In genomic region chr16:234468-235305, GRCh38 we compare ENCODE assay signal across 1 cellular context.
TF ChIP-seq lines count a peak whose summit lies in the region.

Gene FAM234A (plus strand): TSS chr16:234821. CDS start chr16:254414, 19,593 bp downstream.

TF ChIP-seq in HepG2, 621 proteins besides CTCF, POLR2A, EP300 and RAD21 (continued from another document and continues in another):
- TF ChIP-seq ZBTB46 (CRISPR knock-in tag; IDR thresholded peaks at IDR 0.05; ENCODE audit: borderline replicate concordance) (no peak), ZNF124 (CRISPR knock-in tag; IDR thresholded peaks at IDR 0.05) (peak; percentile 58; the same call in 1 of the 2 replicates), ZNF547 (CRISPR knock-in tag; IDR thresholded peaks at IDR 0.05) (peak; percentile 36; the same call in 1 of the 2 replicates), ZNF800 (CRISPR knock-in tag; IDR thresholded peaks at IDR 0.05) (no peak; the same call in 1 of the 2 replicates), TARDBP (CRISPR knock-in tag; IDR thresholded peaks at IDR 0.05) (peak; percentile 21; the same call in 1 of the 2 replicates), SUZ12 (IDR thresholded peaks at IDR 0.05; ENCODE audit: low read depth, low read length) (no peak), CEBPB (IDR thresholded peaks at IDR 0.05; ENCODE audit: borderline replicate concordance, low read depth, low read length) (peak; percentile 88; the same call in 1 of the 2 replicates), ELF4 (CRISPR knock-in tag; IDR thresholded peaks at IDR 0.05; ENCODE audit: borderline replicate concordance) (no peak), RBAK (CRISPR knock-in tag; IDR thresholded peaks at IDR 0.05) (peak; percentile 31; the same call in 1 of the 2 replicates), PRPF4 (IDR thresholded peaks at IDR 0.05; ENCODE audit: low read depth, low read length, poor library complexity, severe bottlenecking) (no peak), ZNF878 (CRISPR knock-in tag; IDR thresholded peaks at IDR 0.05) (peak; percentile 85; the same call in 1 of the 2 replicates), ZNF234 (CRISPR knock-in tag; conservative IDR thresholded peaks at IDR 0.05) (no peak; the same call in 1 of the 2 replicates), ZNF253 (CRISPR knock-in tag; IDR thresholded peaks at IDR 0.05; ENCODE audit: borderline replicate concordance) (no peak), THAP8 (CRISPR knock-in tag; IDR thresholded peaks at IDR 0.05; ENCODE audit: borderline replicate concordance) (no peak), USF2 (IDR thresholded peaks at IDR 0.05; ENCODE audit: low read depth, low read length) (no peak), USF2 (CRISPR knock-in tag; IDR thresholded peaks at IDR 0.05; ENCODE audit: borderline replicate concordance) (no peak), ZSCAN22 (CRISPR knock-in tag; IDR thresholded peaks at IDR 0.05) (no peak), XRCC5 (optimal IDR thresholded peaks at IDR 0.05; ENCODE audit: low read length) (no peak), RARG (CRISPR knock-in tag; IDR thresholded peaks at IDR 0.05; ENCODE audit: low read depth) (no peak), ZNF292 (CRISPR knock-in tag; IDR thresholded peaks at IDR 0.05; ENCODE audit: borderline replicate concordance, low read depth) (no peak), TCF7L2 (IDR thresholded peaks at IDR 0.05; ENCODE audit: low read depth, low read length) (no peak), DPF2 (CRISPR knock-in tag; IDR thresholded peaks at IDR 0.05; ENCODE audit: borderline replicate concordance, low read depth) (no peak), KLF15 (CRISPR knock-in tag; IDR thresholded peaks at IDR 0.05; ENCODE audit: borderline replicate concordance) (0 out of 2 replicates have a peak, but pooled peaks have one; percentile 12), PATZ1 (CRISPR knock-in tag; IDR thresholded peaks at IDR 0.05) (peak; percentile 78), MIER2 (CRISPR knock-in tag; IDR thresholded peaks at IDR 0.05) (no peak), ZNF275 (CRISPR knock-in tag; IDR thresholded peaks at IDR 0.05; ENCODE audit: borderline replicate concordance) (no peak; the same call in 1 of the 2 replicates), ATF7-NPFF (CRISPR knock-in tag; IDR thresholded peaks at IDR 0.05; ENCODE audit: low read depth) (no peak), SNAPC4 (CRISPR knock-in tag; IDR thresholded peaks at IDR 0.05) (no peak), KAT2B (IDR thresholded peaks at IDR 0.05; ENCODE audit: borderline replicate concordance, low read depth, low read length) (no peak), ZNF17 (CRISPR knock-in tag; IDR thresholded peaks at IDR 0.05) (no peak), HNRNPLL (IDR thresholded peaks at IDR 0.05; ENCODE audit: low read depth, low read length, poor library complexity, severe bottlenecking) (peak; percentile 71), NFKBIZ (CRISPR knock-in tag; IDR thresholded peaks at IDR 0.05) (0 out of 2 replicates have a peak, but pooled peaks have one; percentile 3), ZNF570 (CRISPR knock-in tag; IDR thresholded peaks at IDR 0.05; ENCODE audit: borderline replicate concordance) (no peak), ZNF691 (CRISPR knock-in tag; IDR thresholded peaks at IDR 0.05; ENCODE audit: borderline replicate concordance, low read depth) (no peak), SPEN (CRISPR knock-in tag; IDR thresholded peaks at IDR 0.05; ENCODE audit: low read depth) (peak; percentile 78), ZNF138 (CRISPR knock-in tag; IDR thresholded peaks at IDR 0.05; ENCODE audit: low read depth) (0 out of 2 replicates have a peak, but pooled peaks have one; percentile 27), RFX5 (IDR thresholded peaks at IDR 0.05; ENCODE audit: low read depth, low read length) (no peak), DNMT3B (CRISPR knock-in tag; conservative IDR thresholded peaks at IDR 0.05) (no peak; the same call in 1 of the 2 replicates), ZNF782 (CRISPR knock-in tag; IDR thresholded peaks at IDR 0.05; ENCODE audit: borderline replicate concordance) (no peak), ZNF207 (IDR thresholded peaks at IDR 0.05; ENCODE audit: borderline replicate concordance) (no peak), ZNF576 (CRISPR knock-in tag; IDR thresholded peaks at IDR 0.05) (no peak), GABPB1 (CRISPR knock-in tag; IDR thresholded peaks at IDR 0.05) (peak; percentile 94), SP1 (IDR thresholded peaks at IDR 0.05) (no peak), SP1 (CRISPR knock-in tag; IDR thresholded peaks at IDR 0.05) (peak; percentile 84), SRY (CRISPR knock-in tag; IDR thresholded peaks at IDR 0.05) (peak; percentile 20; the same call in 1 of the 2 replicates), ZNF30 (CRISPR knock-in tag; IDR thresholded peaks at IDR 0.05) (no peak), TEAD2 (CRISPR knock-in tag; IDR thresholded peaks at IDR 0.05) (no peak), HOMEZ (CRISPR knock-in tag; IDR thresholded peaks at IDR 0.05; ENCODE audit: low read depth) (no peak; the same call in 1 of the 2 replicates), ZNF788 (CRISPR knock-in tag; IDR thresholded peaks at IDR 0.05; ENCODE audit: borderline replicate concordance) (peak; percentile 56; the same call in 1 of the 2 replicates)
